Comparison of ENCODE assay signal across 31 cellular contexts in genomic region chr9:101432171-101432570, GRCh38. TPM values are rescaled to one million over a fixed set of nuclear protein-coding genes. Genes with fewer than 3 reads are reported as not detected.
"Had no signal": no experiment of that assay in that cellular context is flagged by ENCODE, and none has a peak within 500 bp of the region (broad histone marks: within the 10 kb centered on the region; RNA-seq: fewer than 3 reads in every experiment).

No MANE protein-coding gene starts in this region.

- H3K4me3 ChIP-seq: neural progenitor cell, ovary, psoas muscle, skin epidermis, smooth muscle cell, suprapubic skin, testis, tibial artery, transverse colon, upper lobe of right lung, uterus had no signal

- H3K27ac ChIP-seq: neural progenitor cell, ovary, parathyroid adenoma, psoas muscle, skin epidermis, suprapubic skin, testis, tibial artery, transverse colon, upper lobe of right lung, uterus had no signal

- H3K36me3 ChIP-seq: neural progenitor cell, ovary, suprapubic skin, tibial artery, transverse colon, upper lobe of right lung, uterus had no signal

- DNase-seq: naive thymus-derived CD4-positive, alpha-beta T cell; natural killer cell; occipital lobe; ovary; posterior cingulate gyrus; psoas muscle; right cardiac atrium; stimulated activated CD4-positive, alpha-beta T cell treated with anti-CD3 and anti-CD28 coated beads, Interleukin-15, amount 100 ng/mL, for 24 hours; stimulated activated CD4-positive, alpha-beta T cell treated with anti-CD3 and anti-CD28 coated beads, Interleukin-2, amount 100 ng/mL, for 24 hours; stimulated activated CD4-positive, alpha-beta T cell treated with anti-CD3 and anti-CD28 coated beads, Interleukin-2, amount 100 ng/mL, for 48 hours; stimulated activated CD4-positive, alpha-beta T cell treated with anti-CD3 and anti-CD28 coated beads, Interleukin-4, amount 100 ng/mL, for 24 hours; stimulated activated naive B cell treated with anti-CD40 and anti-IgM and Interleukin-4, amounts not matched to agents 10 μg/mL and 1 μg/mL and 100 μg/mL, for 72 hours; stimulated activated naive CD4-positive, alpha-beta T cell treated with Interleukin-2 at 50 U/mL for 16 hours; stimulated activated naive CD8-positive, alpha-beta T cell treated with anti-CD3 and anti-CD28 coated beads, Interleukin-15, amount 100 ng/mL, for 72 hours; substantia nigra; testis; tibial artery; transverse colon; upper lobe of right lung; uterus had no signal

- H3K9ac ChIP-seq: neural progenitor cell, parathyroid adenoma had no signal

- H3K27me3 ChIP-seq: neural progenitor cell, ovary, suprapubic skin, testis, tibial artery, transverse colon, upper lobe of right lung, uterus had no signal

- H3K4me1 ChIP-seq: neural progenitor cell, parathyroid adenoma, psoas muscle, suprapubic skin, testis, tibial artery, transverse colon, upper lobe of right lung, uterus had no signal

- H3K9me3 ChIP-seq: ovary, psoas muscle, suprapubic skin, testis, tibial artery, transverse colon, upper lobe of right lung, uterus had no signal

RNA-seq across cellular contexts. Expression of gene ALDOB, which starts 3.4 kb away (rescaled TPM):
- total RNA-seq: naive thymus-derived CD4-positive, alpha-beta T cell; natural killer cell; osteoblast; progenitor cell of endocrine pancreas; renal cortical epithelial cell; sciatic nerve; smooth muscle cell; upper lobe of right lung; urinary bladder had no signal
- polyA plus RNA-seq: naive thymus-derived CD4-positive, alpha-beta T cell; neural cell; smooth muscle cell had no signal

RNA-seq across cellular contexts. Expression of gene BAAT, which starts 47.4 kb away (rescaled TPM):
- total RNA-seq: natural killer cell, progenitor cell of endocrine pancreas, sciatic nerve, smooth muscle cell, urinary bladder, uterus had no signal
- polyA plus RNA-seq: naive thymus-derived CD4-positive, alpha-beta T cell; ovary; smooth muscle cell had no signal
